ENCODE assay signal across 21 cellular contexts in genomic region chr5:151363673-151364072, GRCh38. TPM values are rescaled to one million over a fixed set of nuclear protein-coding genes. Genes with fewer than 3 reads are reported as not detected.
DNase-seq lines count a peak whose midpoint lies in the region; ATAC-seq and TF ChIP-seq lines count a peak whose summit lies in the region.
"Had no signal": no experiment of that assay in that cellular context is flagged by ENCODE, and none has a peak within 500 bp of the region (broad histone marks: within the 10 kb centered on the region; RNA-seq: fewer than 3 reads in every experiment).

No MANE protein-coding gene starts in this region.

- H3K36me3 Mint-ChIP-seq in Caco-2 (ENCODE audit: insufficient read depth, unreplicated experiment), result no peaks in the 10 kb centered on the region

- no peak overlapping the region for H2AFZ ChIP-seq in neural cell (ENCODE audit: low read depth, low read length)
- H2AFZ ChIP-seq: GM23248 had no signal

- H3K4me3 ChIP-seq in neural cell (ENCODE audit: low read length) (no peak overlapping the region), Caco-2 (ENCODE audit: low read depth, low read length) (no peak overlapping the region)
- H3K4me3 ChIP-seq: GM12878, GM23248 had no signal

- CTCF ChIA-PET in Caco-2 (lab: Charles Lee), result no interaction called here

- TF ChIP-seq EP300 in neural cell (conservative IDR thresholded peaks at IDR 0.05; ENCODE audit: poor library complexity, severe bottlenecking), result no peak

- H3K4me2 ChIP-seq in neural cell (ENCODE audit: low read length), result no peak overlapping the region

- intact Hi-C loops in Caco-2 (cut with micrococcal nuclease; ENCODE audit: unreplicated experiment), result no loop called here

- TF ChIP-seq CTCF in neural cell (IDR thresholded peaks at IDR 0.05; ENCODE audit: poor library complexity, severe bottlenecking), result no peak
- TF ChIP-seq CTCF in Caco-2 (IDR thresholded peaks at IDR 0.05; ENCODE audit: insufficient read depth in 1 of 2, low read depth in 1 of 2, low read length in 1 of 2, severe bottlenecking in 1 of 2, unreplicated experiment in 1 of 2), result no peak

- H3K9me2 ChIP-seq in neural cell (ENCODE audit: insufficient read depth, low read length), result no peaks in the 10 kb centered on the region

- peaks cover 58% of the 10 kb centered on the region for H3K9me3 Mint-ChIP-seq in Caco-2 (ENCODE audit: unreplicated experiment)

- H3K36me3 ChIP-seq in neural cell (ENCODE audit: insufficient read depth, low read length), result no peaks in the 10 kb centered on the region
- H3K36me3 ChIP-seq in Caco-2 (ENCODE audit: control insufficient read depth, insufficient read depth, low read length), result no peaks in the 10 kb centered on the region

- H3K9me3 ChIP-seq in neural cell (ENCODE audit: low read length) (no peaks in the 10 kb centered on the region), Caco-2 (peaks cover 37% of the 10 kb centered on the region)

- H3K9ac ChIP-seq in neural cell (ENCODE audit: low read length), result no peak overlapping the region
- H3K9ac ChIP-seq: GM23248 had no signal

- no peaks in the 10 kb centered on the region for H3K27me3 Mint-ChIP-seq in Caco-2 (ENCODE audit: insufficient read depth, unreplicated experiment)

- peaks cover 5% of the 10 kb centered on the region; the same call in 1 of the 2 replicates for H3K4me1 ChIP-seq in Caco-2

- ATAC-seq in HG03196 (IDR thresholded peaks at IDR 0.05; ENCODE audit: unreplicated experiment), result no peak
- ATAC-seq: GM12878 had no signal

- no peak overlapping the region for H3K27ac Mint-ChIP-seq in Caco-2 (ENCODE audit: unreplicated experiment)
- H3K27ac Mint-ChIP-seq: CD4-positive, alpha-beta memory T cell had no signal

- no peaks in the 10 kb centered on the region for H3F3A ChIP-seq in neural cell (ENCODE audit: insufficient read depth, low read length, poor library complexity, severe bottlenecking)

- no peak overlapping the region for H3K4me3 Mint-ChIP-seq in Caco-2 (ENCODE audit: unreplicated experiment)
- H3K4me3 Mint-ChIP-seq: CD4-positive, alpha-beta memory T cell had no signal

- peaks cover 13% of the 10 kb centered on the region for H3K4me1 Mint-ChIP-seq in Caco-2 (ENCODE audit: low read depth, unreplicated experiment)
- H3K4me1 Mint-ChIP-seq: CD4-positive, alpha-beta memory T cell had no signal

- no TSS peak for BruUV-seq in Caco-2 (replicated peaks; lab: Mats Ljungman, UMichigan)

- POLR2A ChIA-PET in Caco-2 (lab: Charles Lee), result no interaction called here

- TF ChIP-seq RAD21 in neural cell (conservative IDR thresholded peaks at IDR 0.05), result no peak

- H3K79me2 ChIP-seq in neural cell (replicated peaks; ENCODE audit: insufficient read depth, low read length), result no peaks in the 10 kb centered on the region

- H3K27me3 ChIP-seq in neural cell (ENCODE audit: insufficient read depth, low read depth, low read length) (no peaks in the 10 kb centered on the region), Caco-2 (replicated peaks; ENCODE audit: control insufficient read depth, insufficient read depth, low read length) (no peaks in the 10 kb centered on the region)

- peak; percentile 27 for DNase-seq in NCI-H748 (lab: John Stamatoyannopoulos, UW; ENCODE audit: unreplicated experiment)
- no peak for DNase-seq in NCI-H748 treated with DMSO at 0.1 percent for 48 hours (lab: John Stamatoyannopoulos, UW)
- peak; percentile 12 for DNase-seq in MV-4-11 (lab: John Stamatoyannopoulos, UW)
- peak; percentile 34 for DNase-seq in NCI-H2081 treated with DMSO at 0.1 percent for 48 hours (lab: John Stamatoyannopoulos, UW)
- no peak for DNase-seq in Caco-2
- DNase-seq: C1 segment of cervical spinal cord; CD4-positive, alpha-beta memory T cell; DMS 273 treated with DMSO at 0.1 percent for 48 hours; DMS79; EL; GDM1; GM23248; H7; HCEC 1CT had no signal

- no peaks in the 10 kb centered on the region for H4K20me1 ChIP-seq in neural cell (ENCODE audit: insufficient read depth)

- no peak overlapping the region for H3K27ac ChIP-seq in neural cell (ENCODE audit: low read length)
- H3K27ac ChIP-seq: GM23248 had no signal

TF ChIP-seq in neural cell, 6 proteins besides CTCF, POLR2A, EP300 and RAD21:
- TF ChIP-seq EZH2 (IDR thresholded peaks at IDR 0.05; ENCODE audit: borderline replicate concordance, insufficient read depth, low read length, poor library complexity, severe bottlenecking) (no peak), POLR2AphosphoS5 (IDR thresholded peaks at IDR 0.05) (peak; percentile 93), TAF1 (IDR thresholded peaks at IDR 0.05; ENCODE audit: low read depth) (no peak)
- TF ChIP-seq, protein P1, sequence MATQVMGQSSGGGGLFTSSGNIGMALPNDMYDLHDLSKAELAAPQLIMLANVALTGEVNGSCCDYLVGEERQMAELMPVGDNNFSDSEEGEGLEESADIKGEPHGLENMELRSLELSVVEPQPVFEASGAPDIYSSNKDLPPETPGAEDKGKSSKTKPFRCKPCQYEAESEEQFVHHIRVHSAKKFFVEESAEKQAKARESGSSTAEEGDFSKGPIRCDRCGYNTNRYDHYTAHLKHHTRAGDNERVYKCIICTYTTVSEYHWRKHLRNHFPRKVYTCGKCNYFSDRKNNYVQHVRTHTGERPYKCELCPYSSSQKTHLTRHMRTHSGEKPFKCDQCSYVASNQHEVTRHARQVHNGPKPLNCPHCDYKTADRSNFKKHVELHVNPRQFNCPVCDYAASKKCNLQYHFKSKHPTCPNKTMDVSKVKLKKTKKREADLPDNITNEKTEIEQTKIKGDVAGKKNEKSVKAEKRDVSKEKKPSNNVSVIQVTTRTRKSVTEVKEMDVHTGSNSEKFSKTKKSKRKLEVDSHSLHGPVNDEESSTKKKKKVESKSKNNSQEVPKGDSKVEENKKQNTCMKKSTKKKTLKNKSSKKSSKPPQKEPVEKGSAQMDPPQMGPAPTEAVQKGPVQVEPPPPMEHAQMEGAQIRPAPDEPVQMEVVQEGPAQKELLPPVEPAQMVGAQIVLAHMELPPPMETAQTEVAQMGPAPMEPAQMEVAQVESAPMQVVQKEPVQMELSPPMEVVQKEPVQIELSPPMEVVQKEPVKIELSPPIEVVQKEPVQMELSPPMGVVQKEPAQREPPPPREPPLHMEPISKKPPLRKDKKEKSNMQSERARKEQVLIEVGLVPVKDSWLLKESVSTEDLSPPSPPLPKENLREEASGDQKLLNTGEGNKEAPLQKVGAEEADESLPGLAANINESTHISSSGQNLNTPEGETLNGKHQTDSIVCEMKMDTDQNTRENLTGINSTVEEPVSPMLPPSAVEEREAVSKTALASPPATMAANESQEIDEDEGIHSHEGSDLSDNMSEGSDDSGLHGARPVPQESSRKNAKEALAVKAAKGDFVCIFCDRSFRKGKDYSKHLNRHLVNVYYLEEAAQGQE (IDR thresholded peaks at IDR 0.05; ENCODE audit: borderline replicate concordance), result no peak
TF ChIP-seq in neural cell: peak in this region for 1.

RNA-seq across cellular contexts. Expression of gene SLC36A2, which starts 16.3 kb away (rescaled TPM):
- not detected in 2 replicates for polyA plus RNA-seq in neural cell
- not detected in 2 replicates for polyA minus RNA-seq in neural cell
- not detected in 2 replicates for total RNA-seq in Caco-2 (2022)
- total RNA-seq: A172; A673; CD4-positive, alpha-beta memory T cell; GM12878; GM23248; H1; H7 had no signal
- polyA plus RNA-seq: BJ; CD4-positive, alpha-beta memory T cell; GM12878; GM23248 had no signal

Comparison
In these comparisons a context has a peak if more than half of its experiments do, and no peak if none do; other contexts are left out.
1. DNase-seq: peak in NCI-H748 (single experiment), MV-4-11 (single experiment) and NCI-H2081 treated with DMSO at 0.1 percent for 48 hours (single experiment); none in NCI-H748 treated with DMSO at 0.1 percent for 48 hours (single experiment) and Caco-2 (0 of 2).